Comparison of ENCODE assay signal across 1 cellular context in the genomic region with DNA sequence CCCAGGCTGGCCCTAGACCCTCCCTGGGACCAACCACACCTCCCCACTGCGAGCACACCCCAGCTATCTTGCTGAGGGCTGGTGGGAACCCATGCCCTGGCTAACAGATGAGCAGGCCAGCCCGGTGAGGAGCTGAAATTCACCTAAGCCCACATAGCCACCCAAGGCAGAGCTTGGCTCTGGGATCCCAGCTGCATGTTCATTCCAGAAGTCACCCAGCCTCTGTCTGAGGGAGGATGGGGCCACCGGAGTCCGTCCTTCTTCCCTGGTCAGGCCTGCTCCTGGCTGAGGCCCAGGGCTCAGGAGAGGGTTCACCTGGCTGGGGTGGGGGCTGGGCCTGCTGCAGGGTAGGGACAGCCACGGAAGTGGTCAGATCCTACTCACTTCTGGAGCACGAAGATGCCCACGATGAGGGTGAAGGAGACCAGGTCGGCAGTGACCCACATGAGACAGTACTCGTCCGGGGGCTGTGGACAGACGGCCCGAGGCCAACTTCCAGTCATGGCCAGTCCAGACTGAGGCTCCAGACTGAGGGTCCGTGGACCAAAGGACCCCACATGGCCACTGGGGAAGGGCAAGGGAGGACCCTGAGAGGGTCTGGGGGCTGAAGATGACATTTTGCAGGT.
TF ChIP-seq lines count a peak whose summit lies in the region.

No MANE protein-coding gene starts in this region.

TF ChIP-seq in GM23338, 12 proteins besides CTCF, POLR2A, EP300 and RAD21 (continued from another document):
- TF ChIP-seq, protein P1, sequence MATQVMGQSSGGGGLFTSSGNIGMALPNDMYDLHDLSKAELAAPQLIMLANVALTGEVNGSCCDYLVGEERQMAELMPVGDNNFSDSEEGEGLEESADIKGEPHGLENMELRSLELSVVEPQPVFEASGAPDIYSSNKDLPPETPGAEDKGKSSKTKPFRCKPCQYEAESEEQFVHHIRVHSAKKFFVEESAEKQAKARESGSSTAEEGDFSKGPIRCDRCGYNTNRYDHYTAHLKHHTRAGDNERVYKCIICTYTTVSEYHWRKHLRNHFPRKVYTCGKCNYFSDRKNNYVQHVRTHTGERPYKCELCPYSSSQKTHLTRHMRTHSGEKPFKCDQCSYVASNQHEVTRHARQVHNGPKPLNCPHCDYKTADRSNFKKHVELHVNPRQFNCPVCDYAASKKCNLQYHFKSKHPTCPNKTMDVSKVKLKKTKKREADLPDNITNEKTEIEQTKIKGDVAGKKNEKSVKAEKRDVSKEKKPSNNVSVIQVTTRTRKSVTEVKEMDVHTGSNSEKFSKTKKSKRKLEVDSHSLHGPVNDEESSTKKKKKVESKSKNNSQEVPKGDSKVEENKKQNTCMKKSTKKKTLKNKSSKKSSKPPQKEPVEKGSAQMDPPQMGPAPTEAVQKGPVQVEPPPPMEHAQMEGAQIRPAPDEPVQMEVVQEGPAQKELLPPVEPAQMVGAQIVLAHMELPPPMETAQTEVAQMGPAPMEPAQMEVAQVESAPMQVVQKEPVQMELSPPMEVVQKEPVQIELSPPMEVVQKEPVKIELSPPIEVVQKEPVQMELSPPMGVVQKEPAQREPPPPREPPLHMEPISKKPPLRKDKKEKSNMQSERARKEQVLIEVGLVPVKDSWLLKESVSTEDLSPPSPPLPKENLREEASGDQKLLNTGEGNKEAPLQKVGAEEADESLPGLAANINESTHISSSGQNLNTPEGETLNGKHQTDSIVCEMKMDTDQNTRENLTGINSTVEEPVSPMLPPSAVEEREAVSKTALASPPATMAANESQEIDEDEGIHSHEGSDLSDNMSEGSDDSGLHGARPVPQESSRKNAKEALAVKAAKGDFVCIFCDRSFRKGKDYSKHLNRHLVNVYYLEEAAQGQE (IDR thresholded peaks at IDR 0.05; ENCODE audit: unreplicated experiment) = no peak
- no peak for TF ChIP-seq EZH2phosphoT487 (IDR thresholded peaks at IDR 0.05; ENCODE audit: unreplicated experiment)
- TF ChIP-seq, protein P2, sequence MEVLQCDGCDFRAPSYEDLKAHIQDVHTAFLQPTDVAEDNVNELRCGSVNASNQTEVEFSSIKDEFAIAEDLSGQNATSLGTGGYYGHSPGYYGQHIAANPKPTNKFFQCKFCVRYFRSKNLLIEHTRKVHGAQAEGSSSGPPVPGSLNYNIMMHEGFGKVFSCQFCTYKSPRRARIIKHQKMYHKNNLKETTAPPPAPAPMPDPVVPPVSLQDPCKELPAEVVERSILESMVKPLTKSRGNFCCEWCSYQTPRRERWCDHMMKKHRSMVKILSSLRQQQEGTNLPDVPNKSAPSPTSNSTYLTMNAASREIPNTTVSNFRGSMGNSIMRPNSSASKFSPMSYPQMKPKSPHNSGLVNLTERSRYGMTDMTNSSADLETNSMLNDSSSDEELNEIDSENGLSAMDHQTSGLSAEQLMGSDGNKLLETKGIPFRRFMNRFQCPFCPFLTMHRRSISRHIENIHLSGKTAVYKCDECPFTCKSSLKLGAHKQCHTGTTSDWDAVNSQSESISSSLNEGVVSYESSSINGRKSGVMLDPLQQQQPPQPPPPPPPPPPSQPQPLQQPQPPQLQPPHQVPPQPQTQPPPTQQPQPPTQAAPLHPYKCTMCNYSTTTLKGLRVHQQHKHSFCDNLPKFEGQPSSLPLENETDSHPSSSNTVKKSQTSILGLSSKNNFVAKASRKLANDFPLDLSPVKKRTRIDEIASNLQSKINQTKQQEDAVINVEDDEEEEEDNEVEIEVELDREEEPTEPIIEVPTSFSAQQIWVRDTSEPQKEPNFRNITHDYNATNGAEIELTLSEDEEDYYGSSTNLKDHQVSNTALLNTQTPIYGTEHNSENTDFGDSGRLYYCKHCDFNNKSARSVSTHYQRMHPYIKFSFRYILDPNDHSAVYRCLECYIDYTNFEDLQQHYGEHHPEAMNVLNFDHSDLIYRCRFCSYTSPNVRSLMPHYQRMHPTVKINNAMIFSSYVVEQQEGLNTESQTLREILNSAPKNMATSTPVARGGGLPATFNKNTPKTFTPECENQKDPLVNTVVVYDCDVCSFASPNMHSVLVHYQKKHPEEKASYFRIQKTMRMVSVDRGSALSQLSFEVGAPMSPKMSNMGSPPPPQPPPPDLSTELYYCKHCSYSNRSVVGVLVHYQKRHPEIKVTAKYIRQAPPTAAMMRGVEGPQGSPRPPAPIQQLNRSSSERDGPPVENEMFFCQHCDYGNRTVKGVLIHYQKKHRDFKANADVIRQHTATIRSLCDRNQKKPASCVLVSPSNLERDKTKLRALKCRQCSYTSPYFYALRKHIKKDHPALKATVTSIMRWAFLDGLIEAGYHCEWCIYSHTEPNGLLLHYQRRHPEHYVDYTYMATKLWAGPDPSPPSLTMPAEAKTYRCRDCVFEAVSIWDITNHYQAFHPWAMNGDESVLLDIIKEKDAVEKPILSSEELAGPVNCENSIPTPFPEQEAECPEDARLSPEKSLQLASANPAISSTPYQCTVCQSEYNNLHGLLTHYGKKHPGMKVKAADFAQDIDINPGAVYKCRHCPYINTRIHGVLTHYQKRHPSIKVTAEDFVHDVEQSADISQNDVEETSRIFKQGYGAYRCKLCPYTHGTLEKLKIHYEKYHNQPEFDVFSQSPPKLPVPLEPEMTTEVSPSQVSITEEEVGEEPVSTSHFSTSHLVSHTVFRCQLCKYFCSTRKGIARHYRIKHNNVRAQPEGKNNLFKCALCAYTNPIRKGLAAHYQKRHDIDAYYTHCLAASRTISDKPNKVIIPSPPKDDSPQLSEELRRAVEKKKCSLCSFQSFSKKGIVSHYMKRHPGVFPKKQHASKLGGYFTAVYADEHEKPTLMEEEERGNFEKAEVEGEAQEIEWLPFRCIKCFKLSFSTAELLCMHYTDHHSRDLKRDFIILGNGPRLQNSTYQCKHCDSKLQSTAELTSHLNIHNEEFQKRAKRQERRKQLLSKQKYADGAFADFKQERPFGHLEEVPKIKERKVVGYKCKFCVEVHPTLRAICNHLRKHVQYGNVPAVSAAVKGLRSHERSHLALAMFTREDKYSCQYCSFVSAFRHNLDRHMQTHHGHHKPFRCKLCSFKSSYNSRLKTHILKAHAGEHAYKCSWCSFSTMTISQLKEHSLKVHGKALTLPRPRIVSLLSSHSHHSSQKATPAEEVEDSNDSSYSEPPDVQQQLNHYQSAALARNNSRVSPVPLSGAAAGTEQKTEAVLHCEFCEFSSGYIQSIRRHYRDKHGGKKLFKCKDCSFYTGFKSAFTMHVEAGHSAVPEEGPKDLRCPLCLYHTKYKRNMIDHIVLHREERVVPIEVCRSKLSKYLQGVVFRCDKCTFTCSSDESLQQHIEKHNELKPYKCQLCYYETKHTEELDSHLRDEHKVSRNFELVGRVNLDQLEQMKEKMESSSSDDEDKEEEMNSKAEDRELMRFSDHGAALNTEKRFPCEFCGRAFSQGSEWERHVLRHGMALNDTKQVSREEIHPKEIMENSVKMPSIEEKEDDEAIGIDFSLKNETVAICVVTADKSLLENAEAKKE (CRISPR knock-in tag; IDR thresholded peaks at IDR 0.05) = no peak
